14 cellular contexts compared by ENCODE assay signal in genomic region chr14:68377056-68377455, GRCh38.
A peak's percentile ranks its signal among the peaks of the same experiment; 100 is the strongest.
DNase-seq lines count a peak whose midpoint lies in the region; ATAC-seq and TF ChIP-seq lines count a peak whose summit lies in the region.
"Had no signal": no experiment of that assay in that cellular context is flagged by ENCODE, and none has a peak within 500 bp of the region (broad histone marks: within the 10 kb centered on the region; RNA-seq: fewer than 3 reads in every experiment).

No MANE protein-coding gene starts in this region.

- intact Hi-C loops in left ventricle myocardium inferior (cut with micrococcal nuclease) = no loop called here

- H3K9me3 Mint-ChIP-seq in stimulated activated naive CD8-positive, alpha-beta T cell treated with anti-CD3 and anti-CD28 coated beads, Interleukin-15, Interleukin-2, amounts not matched to agents 100 ng/mL and 50 ng/mL, for 24 hours = no peaks in the 10 kb centered on the region
- H3K9me3 Mint-ChIP-seq in progenitor cell of endocrine pancreas (ENCODE audit: low read depth) = peaks cover 7% of the 10 kb centered on the region

- H3K36me3 Mint-ChIP-seq in stimulated activated naive CD8-positive, alpha-beta T cell treated with anti-CD3 and anti-CD28 coated beads, Interleukin-15, Interleukin-2, amounts not matched to agents 100 ng/mL and 50 ng/mL, for 24 hours (ENCODE audit: low read depth) = peaks cover 4% of the 10 kb centered on the region
- peaks cover 3% of the 10 kb centered on the region for H3K36me3 Mint-ChIP-seq in progenitor cell of endocrine pancreas (ENCODE audit: insufficient read depth)
- H3K36me3 Mint-ChIP-seq: activated naive CD4-positive, alpha-beta T cell treated with anti-CD3 and anti-CD28 coated beads, Interleukin-2, amount 50 U/mL, for 72 hours had no signal

- H3K27me3 ChIP-seq in left ventricle myocardium inferior (ENCODE audit: low read depth) = no peaks in the 10 kb centered on the region
- H3K27me3 ChIP-seq: thyroid gland had no signal

- no peaks in the 10 kb centered on the region for H3K9me3 ChIP-seq in left ventricle myocardium inferior (replicated peaks)
- H3K9me3 ChIP-seq: thyroid gland had no signal

- H3K36me3 ChIP-seq in left ventricle myocardium inferior = no peaks in the 10 kb centered on the region
- H3K36me3 ChIP-seq: thyroid gland had no signal

- peaks cover 46% of the 10 kb centered on the region for H3K4me1 ChIP-seq in left ventricle myocardium inferior
- H3K4me1 ChIP-seq: thyroid gland had no signal

- no peak for ATAC-seq in stimulated activated naive CD8-positive, alpha-beta T cell treated with anti-CD3 and anti-CD28 coated beads, Interleukin-15, Interleukin-2, amounts not matched to agents 100 U/mL and 50 U/mL, for 24 hours
- ATAC-seq in HG02798 (IDR thresholded peaks at IDR 0.05; ENCODE audit: poor library complexity, unreplicated experiment) = no peak
- ATAC-seq: activated naive CD4-positive, alpha-beta T cell treated with anti-CD3 and anti-CD28 coated beads, Interleukin-2, amount 50 U/mL, for 72 hours; Panc1 had no signal

- H3K4me1 Mint-ChIP-seq in stimulated activated naive CD8-positive, alpha-beta T cell treated with anti-CD3 and anti-CD28 coated beads, Interleukin-15, Interleukin-2, amounts not matched to agents 100 ng/mL and 50 ng/mL, for 24 hours (ENCODE audit: low read depth) = peaks cover 69% of the 10 kb centered on the region
- peaks cover 19% of the 10 kb centered on the region for H3K4me1 Mint-ChIP-seq in progenitor cell of endocrine pancreas (ENCODE audit: low read depth)

- no peaks in the 10 kb centered on the region for H3K27me3 Mint-ChIP-seq in stimulated activated naive CD8-positive, alpha-beta T cell treated with anti-CD3 and anti-CD28 coated beads, Interleukin-15, Interleukin-2, amounts not matched to agents 100 ng/mL and 50 ng/mL, for 24 hours
- H3K27me3 Mint-ChIP-seq in progenitor cell of endocrine pancreas = no peaks in the 10 kb centered on the region

- H3K27ac Mint-ChIP-seq in stimulated activated naive CD8-positive, alpha-beta T cell treated with anti-CD3 and anti-CD28 coated beads, Interleukin-15, Interleukin-2, amounts not matched to agents 100 ng/mL and 50 ng/mL, for 24 hours = peak overlapping the region; percentile 52
- H3K27ac Mint-ChIP-seq in progenitor cell of endocrine pancreas = peak overlapping the region; percentile 13

- peak overlapping the region; percentile 5 for H3K4me3 Mint-ChIP-seq in stimulated activated naive CD8-positive, alpha-beta T cell treated with anti-CD3 and anti-CD28 coated beads, Interleukin-15, Interleukin-2, amounts not matched to agents 100 ng/mL and 50 ng/mL, for 24 hours
- no peak overlapping the region for H3K4me3 Mint-ChIP-seq in progenitor cell of endocrine pancreas (ENCODE audit: low read depth)

- DNase-seq in stimulated activated naive CD8-positive, alpha-beta T cell treated with anti-CD3 and anti-CD28 coated beads, Interleukin-15, Interleukin-2, amounts not matched to agents 100 U/mL and 50 U/mL, for 24 hours = no peak
- DNase-seq in left ventricle myocardium inferior (no peak), progenitor cell of endocrine pancreas (ENCODE audit: low spot score, unreplicated experiment) (no peak), COLO668 (lab: John Stamatoyannopoulos, UW; ENCODE audit: unreplicated experiment) (no peak), KG1 (lab: John Stamatoyannopoulos, UW) (no peak), 8988T (no peak)
- DNase-seq: activated CD4-positive, CD25-positive, alpha-beta regulatory T cell; kidney glomerular epithelial cell; NCI-H1930 had no signal

- peak overlapping the region; percentile 86 for H3K27ac ChIP-seq in left ventricle myocardium inferior (replicated peaks)

- no peak overlapping the region for H3K4me3 ChIP-seq in left ventricle myocardium inferior
- H3K4me3 ChIP-seq: thyroid gland had no signal

- TF ChIP-seq CTCF in left ventricle myocardium inferior (IDR thresholded peaks at IDR 0.05; ENCODE audit: borderline replicate concordance) (no peak), progenitor cell of endocrine pancreas (IDR thresholded peaks at IDR 0.05; ENCODE audit: unreplicated experiment) (no peak)
